ENCODE assay signal across 18 cellular contexts in genomic region chr2:132871829-132872228, GRCh38.
"Had no signal": no experiment of that assay in that cellular context is flagged by ENCODE, and none has a peak within 500 bp of the region (broad histone marks: within the 10 kb centered on the region; RNA-seq: fewer than 3 reads in every experiment).

No MANE protein-coding gene starts in this region.

- ATAC-seq: activated CD8-positive, alpha-beta T cell treated with anti-CD3 and anti-CD28 coated beads, Interleukin-2, amount 10 ng/mL, durations not matched to agents 7 days and 5 days; activated naive CD4-positive, alpha-beta T cell treated with anti-CD3 and anti-CD28 coated beads, Interleukin-2, amount 50 U/mL, for 72 hours; esophagus mucosa; stimulated activated memory B cell treated with anti-CD40 and anti-IgM and Interleukin-4, amounts not matched to agents 10 μg/mL and 1 μg/mL and 100 μg/mL, for 72 hours had no signal

- H2AFZ ChIP-seq: hepatocyte, parathyroid adenoma had no signal

- H3K9me3 Mint-ChIP-seq: stimulated activated memory B cell treated with anti-CD40 and anti-IgM and Interleukin-4, amounts not matched to agents 10 μg/mL and 1 μg/mL and 100 μg/mL, for 72 hours had no signal

- H3K4me1 Mint-ChIP-seq: activated CD4-positive, alpha-beta T cell treated with anti-CD3 and anti-CD28 coated beads, Interleukin-2, amount 10 ng/mL, durations not matched to agents 24 days and 14 days; naive B cell; stimulated activated memory B cell treated with anti-CD40 and anti-IgM and Interleukin-4, amounts not matched to agents 10 μg/mL and 1 μg/mL and 100 μg/mL, for 72 hours had no signal

- H3K4me3 Mint-ChIP-seq: activated CD4-positive, alpha-beta T cell treated with anti-CD3 and anti-CD28 coated beads, Interleukin-2, amount 10 ng/mL, durations not matched to agents 24 days and 14 days; activated CD8-positive, alpha-beta T cell treated with anti-CD3 and anti-CD28 coated beads, Interleukin-2, amount 10 ng/mL, durations not matched to agents 7 days and 5 days; naive B cell; stimulated activated memory B cell treated with anti-CD40 and anti-IgM and Interleukin-4, amounts not matched to agents 10 μg/mL and 1 μg/mL and 100 μg/mL, for 72 hours had no signal

- H3K4me3 ChIP-seq: hepatocyte, lung had no signal

- H3K27me3 ChIP-seq: hepatocyte had no signal

- FAIRE-seq: colon had no signal

- H3K27me3 Mint-ChIP-seq: activated CD4-positive, alpha-beta T cell treated with anti-CD3 and anti-CD28 coated beads, Interleukin-2, amount 10 ng/mL, durations not matched to agents 24 days and 14 days; naive B cell; stimulated activated memory B cell treated with anti-CD40 and anti-IgM and Interleukin-4, amounts not matched to agents 10 μg/mL and 1 μg/mL and 100 μg/mL, for 72 hours had no signal

- H3K4me2 ChIP-seq: hepatocyte had no signal

- H3K36me3 Mint-ChIP-seq: activated naive CD4-positive, alpha-beta T cell treated with anti-CD3 and anti-CD28 coated beads, Interleukin-2, amount 50 U/mL, for 72 hours; naive B cell; stimulated activated memory B cell treated with anti-CD40 and anti-IgM and Interleukin-4, amounts not matched to agents 10 μg/mL and 1 μg/mL and 100 μg/mL, for 72 hours had no signal

- H3K79me2 ChIP-seq: hepatocyte, parathyroid adenoma had no signal

- H3K4me1 ChIP-seq: parathyroid adenoma had no signal

- H3K27ac ChIP-seq: hepatocyte, parathyroid adenoma had no signal

- DNase-seq: activated CD4-positive, alpha-beta T cell treated with anti-CD3 and anti-CD28 coated beads, Interleukin-2, amount 10 ng/mL, durations not matched to agents 24 days and 14 days; activated CD8-positive, alpha-beta memory T cell treated with anti-CD3 and anti-CD28 coated beads, Interleukin-2, amount 50 U/mL, for 4 hours; activated CD8-positive, alpha-beta T cell treated with anti-CD3 and anti-CD28 coated beads, Interleukin-2, amount 10 ng/mL, durations not matched to agents 7 days and 5 days; activated gamma-delta T cell; activated T-cell treated with anti-CD3 and anti-CD28 coated beads, Interleukin-2, amount 50 U/mL, for 48 hours; amniotic stem cell; caudate nucleus; midbrain; naive B cell; stimulated activated CD4-positive, alpha-beta T cell treated with anti-CD3 and anti-CD28 coated beads, Interleukin-2, amount 100 ng/mL, for 48 hours; T-helper 2 cell had no signal

- H3K27ac Mint-ChIP-seq: activated CD4-positive, alpha-beta T cell treated with anti-CD3 and anti-CD28 coated beads, Interleukin-2, amount 10 ng/mL, durations not matched to agents 24 days and 14 days; activated CD8-positive, alpha-beta T cell treated with anti-CD3 and anti-CD28 coated beads, Interleukin-2, amount 10 ng/mL, durations not matched to agents 7 days and 5 days; activated naive CD4-positive, alpha-beta T cell treated with anti-CD3 and anti-CD28 coated beads, Interleukin-2, amount 50 U/mL, for 72 hours; naive B cell; stimulated activated memory B cell treated with anti-CD40 and anti-IgM and Interleukin-4, amounts not matched to agents 10 μg/mL and 1 μg/mL and 100 μg/mL, for 72 hours had no signal

- H3K9ac ChIP-seq: parathyroid adenoma had no signal
